In the genomic region with DNA sequence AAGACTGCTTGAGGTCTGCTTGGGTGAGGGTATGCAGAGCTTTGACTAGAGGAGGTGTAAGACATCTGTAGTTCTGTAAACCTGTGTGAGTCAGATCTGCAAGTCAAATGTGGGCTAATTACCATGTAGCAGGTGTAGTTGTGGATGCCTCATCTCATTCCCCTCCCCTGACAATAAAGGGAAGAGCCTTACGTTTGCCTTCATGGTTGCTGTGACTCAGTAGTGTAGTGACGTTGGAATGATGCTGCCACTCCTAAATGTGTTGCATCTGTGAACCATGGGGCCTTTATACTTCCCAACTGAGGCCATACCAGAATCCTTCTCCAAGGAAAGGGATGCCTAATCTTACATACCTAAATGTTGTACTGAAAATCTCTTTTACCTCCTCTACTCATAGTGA, we compare ENCODE assay signal across 23 cellular contexts. TPM values are rescaled to one million over a fixed set of nuclear protein-coding genes. Genes with fewer than 3 reads are reported as not detected.
A peak's percentile ranks its signal among the peaks of the same experiment; 100 is the strongest.
DNase-seq lines count a peak whose midpoint lies in the region; TF ChIP-seq lines count a peak whose summit lies in the region.
"Had no signal": no experiment of that assay in that cellular context is flagged by ENCODE, and none has a peak within 500 bp of the region (broad histone marks: within the 10 kb centered on the region; RNA-seq: fewer than 3 reads in every experiment).

No MANE protein-coding gene starts in this region.

- H4K20me1 ChIP-seq in GM23248 (ENCODE audit: insufficient read depth) (no peaks in the 10 kb centered on the region), fibroblast of lung (ENCODE audit: control insufficient read depth, extremely low read depth, insufficient read depth, low read length) (no peaks in the 10 kb centered on the region)
- H4K20me1 ChIP-seq: BLaER1 treated with 17β-estradiol and CSF1 and Interleukin-3, amounts not matched to agents 10 nM and 100 nM had no signal

- H3K9me3 ChIP-seq in GM23248 (ENCODE audit: low read depth) (no peaks in the 10 kb centered on the region), fibroblast of lung (ENCODE audit: control insufficient read depth, insufficient read depth, low read depth, low read length) (no peaks in the 10 kb centered on the region), tibial artery (no peaks in the 10 kb centered on the region), esophagus squamous epithelium (no peaks in the 10 kb centered on the region)
- H3K9me3 ChIP-seq: BLaER1 treated with 17β-estradiol and CSF1 and Interleukin-3, amounts not matched to agents 10 nM and 100 nM had no signal

- TF ChIP-seq POLR2A in esophagus squamous epithelium (IDR thresholded peaks at IDR 0.05) = no peak

- H3K79me2 ChIP-seq in GM23248 (ENCODE audit: insufficient read depth) (no peaks in the 10 kb centered on the region), fibroblast of lung (ENCODE audit: control insufficient read depth, insufficient read depth, low read length) (no peaks in the 10 kb centered on the region)

- no peak overlapping the region for H3K4me3 Mint-ChIP-seq in CD14-positive monocyte
- H3K4me3 Mint-ChIP-seq: CD4-positive, alpha-beta memory T cell had no signal

- DNase-seq in GM23248 (peak; percentile 54), NCI-H526 treated with DMSO at 0.1 percent for 48 hours (lab: John Stamatoyannopoulos, UW) (peak; percentile 20), fibroblast of lung (ENCODE audit: low read depth in 2 of 2) (no peak), tibial artery (no peak), CD14-positive monocyte (ENCODE audit: low spot score) (no peak), superior temporal gyrus (ENCODE audit: extremely low spot score) (no peak), esophagus squamous epithelium (lab: John Stamatoyannopoulos, UW) (no peak)
- DNase-seq: AML-193; CD4-positive, alpha-beta memory T cell; COR-L47; DND-41; KBM-7; MV-4-11; NCI-H1105 treated with DMSO at 0.1 percent for 48 hours; NCI-H146; NCI-H1930; NCI-H2107; NCI-H524; RPMI8226; SHP77 had no signal

- TF ChIP-seq CTCF in fibroblast of lung (conservative IDR thresholded peaks at IDR 0.05 in 1 of 2, IDR thresholded peaks at IDR 0.05 in 1 of 2; ENCODE audit: low read depth in 1 of 2, low read length in 2 of 2) (no peak), tibial artery (IDR thresholded peaks at IDR 0.05) (no peak), CD14-positive monocyte (IDR thresholded peaks at IDR 0.05) (no peak), esophagus squamous epithelium (IDR thresholded peaks at IDR 0.05) (no peak)

- H3K27me3 ChIP-seq in GM23248 (replicated peaks; ENCODE audit: insufficient read depth) (no peaks in the 10 kb centered on the region), fibroblast of lung (ENCODE audit: control insufficient read depth, insufficient read depth, low read length) (no peaks in the 10 kb centered on the region), tibial artery (no peaks in the 10 kb centered on the region), esophagus squamous epithelium (no peaks in the 10 kb centered on the region)
- H3K27me3 ChIP-seq: BLaER1 treated with 17β-estradiol and CSF1 and Interleukin-3, amounts not matched to agents 10 nM and 100 nM had no signal

- H3K9me3 Mint-ChIP-seq in CD14-positive monocyte = peaks cover 0 to 3% (median 0%) of the 10 kb centered on the region in 7 donors

- H3K27ac ChIP-seq in GM23248 = no peak overlapping the region
- peak overlapping the region; percentile 30 for H3K27ac ChIP-seq in fibroblast of lung (ENCODE audit: insufficient read depth, low read length)
- H3K27ac ChIP-seq in tibial artery = peak overlapping the region; percentile 46 to 63
- H3K27ac ChIP-seq in esophagus squamous epithelium = no peak overlapping the region
- H3K27ac ChIP-seq: BLaER1 treated with 17β-estradiol and CSF1 and Interleukin-3, amounts not matched to agents 10 nM and 100 nM had no signal

- H3K4me1 ChIP-seq in GM23248 (ENCODE audit: insufficient read depth) (peaks cover 38% of the 10 kb centered on the region), fibroblast of lung (ENCODE audit: control insufficient read depth, extremely low read depth, insufficient read depth, low read length) (peaks cover 15% of the 10 kb centered on the region), tibial artery (peaks cover 0 to 75% (median 34%) of the 10 kb centered on the region in 4 donors), esophagus squamous epithelium (peaks cover 9 to 28% (median 16%) of the 10 kb centered on the region in 3 donors)
- H3K4me1 ChIP-seq: BLaER1 treated with 17β-estradiol and CSF1 and Interleukin-3, amounts not matched to agents 10 nM and 100 nM had no signal

- peaks cover 4 to 32% (median 11%) of the 10 kb centered on the region in 3 donors for H3K27me3 Mint-ChIP-seq in CD14-positive monocyte (ENCODE audit: low read depth in 3 of 3)

- H3K9ac ChIP-seq in GM23248 = no peak overlapping the region
- H3K9ac ChIP-seq in fibroblast of lung (ENCODE audit: insufficient read depth, low read length) = no peak overlapping the region
- H3K9ac ChIP-seq: BLaER1 treated with 17β-estradiol and CSF1 and Interleukin-3, amounts not matched to agents 10 nM and 100 nM had no signal

- H2AFZ ChIP-seq in GM23248 (no peak overlapping the region), fibroblast of lung (ENCODE audit: low read length) (no peak overlapping the region)

- H3K36me3 Mint-ChIP-seq in CD14-positive monocyte = no peaks in the 10 kb centered on the region
- H3K36me3 Mint-ChIP-seq: CD4-positive, alpha-beta memory T cell had no signal

- H3K4me3 ChIP-seq in GM23248 = no peak overlapping the region
- H3K4me3 ChIP-seq in fibroblast of lung (replicated peaks in 1 of 4; ENCODE audit: control extremely low read depth in 1 of 4, insufficient read depth in 1 of 4, low read depth in 3 of 4, low read length in 4 of 4) = no peak overlapping the region
- H3K4me3 ChIP-seq in tibial artery = no peak overlapping the region
- H3K4me3 ChIP-seq in esophagus squamous epithelium = no peak overlapping the region
- H3K4me3 ChIP-seq: BLaER1 treated with 17β-estradiol and CSF1 and Interleukin-3, amounts not matched to agents 10 nM and 100 nM had no signal

- in situ Hi-C loops in GM23248 (cut with MboI) = no loop called here

- H3K4me2 ChIP-seq in GM23248 (ENCODE audit: unreplicated experiment) = no peak overlapping the region
- no peak overlapping the region for H3K4me2 ChIP-seq in fibroblast of lung (ENCODE audit: extremely low read depth, insufficient read depth, low read length)
- H3K4me2 ChIP-seq: BLaER1 treated with 17β-estradiol and CSF1 and Interleukin-3, amounts not matched to agents 10 nM and 100 nM had no signal

- H3K4me1 Mint-ChIP-seq in CD14-positive monocyte = no peaks in the 10 kb centered on the region

- peaks cover 28% of the 10 kb centered on the region for H3F3A ChIP-seq in GM23248 (ENCODE audit: insufficient read depth)

- H3K9me2 ChIP-seq in GM23248 (ENCODE audit: insufficient read depth) = no peaks in the 10 kb centered on the region

- 34 to 39% methylated on average over 2 of the region's 2 CpGs for WGBS in GM23248 (ENCODE audit: low coverage in 1 of 2, low lambda C conversion rate in 2 of 2, missing lambda C conversion rate in 2 of 2), 2 experiments
- WGBS in esophagus squamous epithelium, 2 donors = 61 to 64% methylated on average over 2 of the region's 2 CpGs

- no peak overlapping the region for H3K27ac Mint-ChIP-seq in CD14-positive monocyte
- H3K27ac Mint-ChIP-seq: CD4-positive, alpha-beta memory T cell had no signal

- intact Hi-C loops in tibial artery (cut with DNase I; ENCODE audit: low total_unique reads) (no loop called here), CD14-positive monocyte (cut with micrococcal nuclease) (no loop called here), esophagus squamous epithelium (cut with DNase I) (no loop called here)

- H3K36me3 ChIP-seq in GM23248 (ENCODE audit: low read depth) (no peaks in the 10 kb centered on the region), fibroblast of lung (ENCODE audit: control insufficient read depth, insufficient read depth, low read length) (no peaks in the 10 kb centered on the region), tibial artery (peaks cover 0 to 9% (median 4%) of the 10 kb centered on the region in 3 donors), esophagus squamous epithelium (no peaks in the 10 kb centered on the region)
- H3K36me3 ChIP-seq: BLaER1 treated with 17β-estradiol and CSF1 and Interleukin-3, amounts not matched to agents 10 nM and 100 nM had no signal

RNA-seq across cellular contexts. Expression of a gene that starts 26.0 kb away (rescaled TPM):
- total RNA-seq in GM23248 (2014; rRNA removed; shearing (Covaris generic)) = 0.13 and 0.22 TPM in 2 replicates
- polyA plus RNA-seq in GM23248 (2016; fragmentation: Nextera tagmentation; extraction: Ambion mirVana) (0.59 and 1.1 TPM in 2 replicates), fibroblast of lung (6.3 and 16.3 TPM in 2 replicates), CD14-positive monocyte (not detected)
- total RNA-seq in fibroblast of lung (13.1 and 21.6 TPM in 2 replicates), esophagus squamous epithelium (1 to 10 TPM in 1 of 4 donors, under 1 TPM in 3; 0.11 to 1.3 (median 0.51) TPM)
- 5.0 and 10.1 TPM in 2 replicates for polyA plus RNA-seq in fibroblast of lung (2012)
- polyA minus RNA-seq in fibroblast of lung (ENCODE audit: low replicate concordance) = 6.0 and 30.7 TPM in 2 replicates
- total RNA-seq: CD4-positive, alpha-beta memory T cell; LHCN-M2; SK-MEL-5 had no signal
- polyA plus RNA-seq: CD4-positive, alpha-beta memory T cell had no signal

Comparison
In these comparisons a context has a peak if more than half of its experiments do, and no peak if none do; other contexts are left out.
1. DNase-seq: peak in GM23248 (single experiment) and NCI-H526 treated with DMSO at 0.1 percent for 48 hours (single experiment); none in fibroblast of lung (0 of 2), tibial artery (0 of 2), CD14-positive monocyte (single experiment), superior temporal gyrus (single experiment) and esophagus squamous epithelium (single experiment).
2. H3K27ac ChIP-seq: peak in fibroblast of lung (single experiment) and tibial artery (2 of 2); none in GM23248 (single experiment) and esophagus squamous epithelium (0 of 4).